8 cellular contexts compared by ENCODE assay signal in genomic region chr7:142482899-142483658, GRCh38.
DNase-seq lines count a peak whose midpoint lies in the region; ATAC-seq and TF ChIP-seq lines count a peak whose summit lies in the region.

No MANE protein-coding gene starts in this region.

- no peaks in the 10 kb centered on the region for H4K20me1 ChIP-seq in SU-DHL-6 (ENCODE audit: low read depth, low read length)

- WGBS in adrenal gland, 4 donors, result 50 to 58% (median 55%) methylated on average over 9 of the region's 9 CpGs

- H3K4me3 ChIP-seq in SU-DHL-6 (ENCODE audit: insufficient read depth, low read length, poor library complexity, severe bottlenecking) (no peak overlapping the region), adrenal gland (no peak overlapping the region)

- H2AFZ ChIP-seq in SU-DHL-6 (ENCODE audit: low read depth, low read length, severe bottlenecking), result no peak overlapping the region

- no peaks in the 10 kb centered on the region for H3F3A ChIP-seq in SU-DHL-6 (ENCODE audit: insufficient read depth)

- TF ChIP-seq CTCF in C4-2B (conservative IDR thresholded peaks at IDR 0.05) (peak; percentile 97), SU-DHL-6 (IDR thresholded peaks at IDR 0.05; ENCODE audit: insufficient read depth, low read length, poor library complexity, severe bottlenecking) (peak; percentile 67), adrenal gland (IDR thresholded peaks at IDR 0.05) (peak in 5 of 6 experiments; percentile 37 to 56 (median 41))

- H3K36me3 ChIP-seq in SU-DHL-6 (ENCODE audit: low read length) (no peaks in the 10 kb centered on the region), adrenal gland (replicated peaks in 1 of 2) (no peaks in the 10 kb centered on the region)

- ATAC-seq in GM18868 (IDR thresholded peaks at IDR 0.05; ENCODE audit: unreplicated experiment), result peak; percentile 56
- peak; percentile 69 for ATAC-seq in HG03280 (IDR thresholded peaks at IDR 0.05; ENCODE audit: unreplicated experiment)

- no peaks in the 10 kb centered on the region for H3K79me2 ChIP-seq in SU-DHL-6 (ENCODE audit: insufficient read depth, low read length)

- intact Hi-C loops in adrenal gland (cut with DNase I), result no loop called here

- no peak overlapping the region for H3K9ac ChIP-seq in SU-DHL-6 (ENCODE audit: low read length)

- no peaks in the 10 kb centered on the region for H3K4me1 ChIP-seq in adrenal gland (replicated peaks in 1 of 2)

- H3K9me3 ChIP-seq in SU-DHL-6 (ENCODE audit: insufficient read depth, low read length) (no peaks in the 10 kb centered on the region), adrenal gland (replicated peaks in 1 of 3) (no peaks in the 10 kb centered on the region)

- no peaks in the 10 kb centered on the region for H3K27me3 ChIP-seq in SU-DHL-6 (ENCODE audit: low read length)
- H3K27me3 ChIP-seq in adrenal gland, result no peaks in the 10 kb centered on the region

- no peaks in the 10 kb centered on the region for H3K9me2 ChIP-seq in SU-DHL-6 (replicated peaks; ENCODE audit: insufficient read depth, low read length)

- H3K27ac ChIP-seq in C4-2B (no peak overlapping the region), SU-DHL-6 (ENCODE audit: low read depth, low read length) (no peak overlapping the region), adrenal gland (no peak overlapping the region)

- peak in 5 of 7 donors; percentile 30 to 61 (median 37) for DNase-seq in adrenal gland
- DNase-seq in iPS-NIHi11 (ENCODE audit: low spot score), result peak; percentile 61
- peak in 2 of 3 donors; percentile 26 to 49 for DNase-seq in stimulated activated CD4-positive, alpha-beta T cell treated with anti-CD3 and anti-CD28 coated beads, TNF-alpha, amount 100 ng/mL, for 48 hours (ENCODE audit: low read depth in 3 of 3)
- no peak for DNase-seq in NCI-H2227 treated with DMSO at 0.1 percent for 48 hours (lab: John Stamatoyannopoulos, UW)

- no peak for TF ChIP-seq POLR2A in adrenal gland (IDR thresholded peaks at IDR 0.05)

- H3K4me2 ChIP-seq in SU-DHL-6 (ENCODE audit: low read depth, low read length, poor library complexity, severe bottlenecking), result no peak overlapping the region

Comparison
In these comparisons a context has a peak if more than half of its experiments do, and no peak if none do; other contexts are left out.
1. CTCF ChIP-seq: peak in every context shown above with its lines; median percentile 97 in C4-2B; 67 in SU-DHL-6; 41 in adrenal gland.